In genomic region chr19:51688665-51689571, GRCh38 we compare ENCODE assay signal across 8 cellular contexts. TPM values are rescaled to one million over a fixed set of nuclear protein-coding genes. Genes with fewer than 3 reads are reported as not detected.
DNase-seq lines count a peak whose midpoint lies in the region; ATAC-seq, FAIRE-seq and TF ChIP-seq lines count a peak whose summit lies in the region.

No MANE protein-coding gene starts in this region.

- peak overlapping the region; percentile 72 to 75 for H3K4me3 Mint-ChIP-seq in stimulated activated naive B cell treated with anti-CD40 and anti-IgM and Interleukin-4, amounts not matched to agents 10 μg/mL and 1 μg/mL and 100 μg/mL, for 72 hours

- 3% methylated on average over 48 of the region's 63 CpGs for WGBS in SK-N-SH (ENCODE audit: low lambda C conversion rate)
- 2% methylated on average over 23 of the region's 63 CpGs for WGBS in HepG2 (ENCODE audit: low lambda C conversion rate)

- peak overlapping the region; percentile 15 for H3K27ac Mint-ChIP-seq in stimulated activated naive B cell treated with anti-CD40 and anti-IgM and Interleukin-4, amounts not matched to agents 10 μg/mL and 1 μg/mL and 100 μg/mL, for 72 hours

- peaks cover 5 to 19% of the 10 kb centered on the region in 2 experiments; a peak in 3 of 4 replicates for H3K4me1 ChIP-seq in SK-N-SH (ENCODE audit: control insufficient read depth in 1 of 2, insufficient read depth in 2 of 2, low read depth in 1 of 2, low read length in 1 of 2)
- peaks cover 2 to 15% of the 10 kb centered on the region in 2 donors for H3K4me1 ChIP-seq in duodenal mucosa (ENCODE audit: control insufficient read depth in 1 of 2, insufficient read depth in 2 of 2, low read length in 2 of 2)
- peaks cover 29% of the 10 kb centered on the region for H3K4me1 ChIP-seq in HepG2 (ENCODE audit: insufficient read depth, low read length)

- H3K36me3 Mint-ChIP-seq in stimulated activated naive B cell treated with anti-CD40 and anti-IgM and Interleukin-4, amounts not matched to agents 10 μg/mL and 1 μg/mL and 100 μg/mL, for 72 hours = peaks cover 0 to 4% of the 10 kb centered on the region in 2 donors

- intact Hi-C loops in HepG2 (cut with micrococcal nuclease; ENCODE audit: unreplicated experiment) = no loop called here

- no peaks in the 10 kb centered on the region for H3K9me3 ChIP-seq in SK-N-SH
- H3K9me3 ChIP-seq in duodenal mucosa (ENCODE audit: control insufficient read depth in 1 of 2, low read length in 2 of 2) = no peaks in the 10 kb centered on the region
- H3K9me3 ChIP-seq in HepG2 (ENCODE audit: low read length) = peaks cover 11% of the 10 kb centered on the region; the same call in 1 of the 2 replicates

- no peak for TF ChIP-seq CTCF in SK-N-SH (IDR thresholded peaks at IDR 0.05)
- no peak for TF ChIP-seq CTCF in HepG2 (CRISPR knock-in tag; IDR thresholded peaks at IDR 0.05)

- FAIRE-seq in HepG2 (lab: Jason Lieb, UNC) = no peak

- POLR2A ChIA-PET in SK-N-SH (lab: Yijun Ruan, JAX) = interaction anchor here (1.8 kb wide), 1 partner anchor 14 kb away, joined by 8 read pairs; no protein-coding TSS in a partner anchor
- POLR2A ChIA-PET in HepG2 (lab: Yijun Ruan, JAX) = interaction anchor here (1.8 kb wide), 1 partner anchor 15 kb away, joined by 9 read pairs; no protein-coding TSS in a partner anchor

- peaks cover 69 to 79% of the 10 kb centered on the region in 2 donors for H3K27me3 Mint-ChIP-seq in stimulated activated naive B cell treated with anti-CD40 and anti-IgM and Interleukin-4, amounts not matched to agents 10 μg/mL and 1 μg/mL and 100 μg/mL, for 72 hours

- H3K79me2 ChIP-seq in SK-N-SH (ENCODE audit: insufficient read depth) (peaks cover 79% of the 10 kb centered on the region), HepG2 (ENCODE audit: insufficient read depth, low read length) (no peaks in the 10 kb centered on the region)

- H3K4me3 ChIP-seq in SK-N-SH (ENCODE audit: low read depth in 2 of 2, low read length in 1 of 2) (peak overlapping the region; percentile 71 to 98), duodenal mucosa (ENCODE audit: low read depth in 1 of 2, low read length in 2 of 2) (peak overlapping the region; percentile 6 to 76), HepG2 (replicated peaks in 1 of 3; ENCODE audit: insufficient read depth in 1 of 3, low read depth in 2 of 3, low read length in 3 of 3) (peak overlapping the region; percentile 50 to 75 (median 74))

- TF ChIP-seq RAD21 in SK-N-SH (IDR thresholded peaks at IDR 0.05; ENCODE audit: low read length) (no peak), HepG2 (CRISPR knock-in tag; IDR thresholded peaks at IDR 0.05) (no peak)

- TF ChIP-seq EP300 in SK-N-SH (IDR thresholded peaks at IDR 0.05; ENCODE audit: borderline replicate concordance in 1 of 2, low read depth in 1 of 2, low read length in 1 of 2) (0 out of 4 replicates have a peak, but pooled peaks of 1 of the 2 experiments have one; percentile 31), HepG2 (IDR thresholded peaks at IDR 0.05; ENCODE audit: low read depth in 2 of 2, low read length in 2 of 2) (peak in 1 of 2 experiments; percentile 54; a peak in 1 of 4 replicates), HepG2 (CRISPR knock-in tag; IDR thresholded peaks at IDR 0.05; ENCODE audit: borderline replicate concordance) (no peak)

- H3K36me3 ChIP-seq in SK-N-SH (replicated peaks in 1 of 2; ENCODE audit: control insufficient read depth in 1 of 2, insufficient read depth in 2 of 2, low read length in 1 of 2) (peaks cover 8 to 9% of the 10 kb centered on the region in 2 experiments), duodenal mucosa (ENCODE audit: control insufficient read depth in 1 of 2, insufficient read depth in 2 of 2, low read length in 2 of 2) (no peaks in the 10 kb centered on the region), HepG2 (replicated peaks in 1 of 2; ENCODE audit: control insufficient read depth in 1 of 2, insufficient read depth in 2 of 2, low read length in 2 of 2) (0 out of 5 replicates have a peak, but pooled peaks cover 0 to 2% of the 10 kb centered on the region in 2 experiments)

- peaks cover 19% of the 10 kb centered on the region for H3F3A ChIP-seq in SK-N-SH (replicated peaks; ENCODE audit: insufficient read depth)

- ATAC-seq in HepG2 (peak; percentile 61), HG02970 (IDR thresholded peaks at IDR 0.05; ENCODE audit: low FRiP score, unreplicated experiment) (no peak), HG02870 (IDR thresholded peaks at IDR 0.05; ENCODE audit: unreplicated experiment) (no peak)
- peak in 1 of 2 donors; percentile 22 for ATAC-seq in stimulated activated naive B cell treated with anti-CD40 and anti-IgM and Interleukin-4, amounts not matched to agents 10 μg/mL and 1 μg/mL and 100 μg/mL, for 72 hours (replicated peaks)

- peak in 1 of 2 experiments; percentile 36; a peak in 1 of 4 replicates for TF ChIP-seq POLR2A in HepG2 (IDR thresholded peaks at IDR 0.05; ENCODE audit: insufficient read depth in 1 of 2, low read depth in 2 of 2, low read length in 2 of 2)

- H3K9ac ChIP-seq in SK-N-SH = peak overlapping the region; percentile 97
- peak overlapping the region in 1 of 2 donors; percentile 54 for H3K9ac ChIP-seq in duodenal mucosa (ENCODE audit: low read depth in 1 of 2, low read length in 2 of 2)
- H3K9ac ChIP-seq in HepG2 (ENCODE audit: insufficient read depth, low read depth, low read length) = peak overlapping the region; percentile 63; the same call in 1 of the 2 replicates

- H3K9me2 ChIP-seq in SK-N-SH = no peaks in the 10 kb centered on the region

- in situ Hi-C loops in HepG2 (cut with HindIII; ENCODE audit: extremely low pct_ligation_motif_present, low pct_unique_long_range_greater_than_20kb) = no loop called here

- no peaks in the 10 kb centered on the region for H3K27me3 ChIP-seq in SK-N-SH (ENCODE audit: insufficient read depth)
- H3K27me3 ChIP-seq in duodenal mucosa (ENCODE audit: control insufficient read depth in 1 of 2, insufficient read depth in 2 of 2, low read length in 2 of 2) = peaks cover 14 to 21% of the 10 kb centered on the region in 2 donors
- H3K27me3 ChIP-seq in HepG2 (ENCODE audit: control insufficient read depth in 1 of 2, insufficient read depth in 2 of 2, low read length in 2 of 2) = no peaks in the 10 kb centered on the region; a peak in 1 of 5 replicates

- CTCF ChIA-PET in SK-N-SH (lab: Yijun Ruan, JAX) (interaction anchor here (1.1 to 2.1 kb wide), 8 partner anchors 9 to 216 kb away, joined by 3 to 7 read pairs (median 3); no protein-coding TSS in a partner anchor), HepG2 (lab: Yijun Ruan, JAX; ENCODE audit: low intra/inter-chr PET ratio, low total read pairs) (no interaction called here)

- H2AFZ ChIP-seq in SK-N-SH (ENCODE audit: low read depth) (peak overlapping the region; percentile 37), HepG2 (ENCODE audit: low read length) (peak overlapping the region; percentile 72)

- peaks cover 0 to 3% of the 10 kb centered on the region in 2 donors for H3K9me3 Mint-ChIP-seq in stimulated activated naive B cell treated with anti-CD40 and anti-IgM and Interleukin-4, amounts not matched to agents 10 μg/mL and 1 μg/mL and 100 μg/mL, for 72 hours

- H3K27ac ChIP-seq in SK-N-SH (ENCODE audit: low read depth in 2 of 2, low read length in 1 of 2) (peak overlapping the region; percentile 95 to 96), duodenal mucosa (ENCODE audit: low read depth, low read length) (peak overlapping the region; percentile 74), HepG2 (ENCODE audit: extremely low read length, insufficient read depth, low read length) (peak overlapping the region; percentile 41)

- peaks cover 17 to 24% of the 10 kb centered on the region in 2 donors for H3K4me1 Mint-ChIP-seq in stimulated activated naive B cell treated with anti-CD40 and anti-IgM and Interleukin-4, amounts not matched to agents 10 μg/mL and 1 μg/mL and 100 μg/mL, for 72 hours

- DNase-seq in COR-L47 (lab: John Stamatoyannopoulos, UW) (peak; percentile 88), HuH-7.5 (ENCODE audit: low spot score) (peak; percentile 64), SK-N-SH (peak; percentile 90), HepG2 (ENCODE audit: low spot score) (peak; percentile 61)
- no peak for DNase-seq in stimulated activated naive B cell treated with anti-CD40 and anti-IgM and Interleukin-4, amounts not matched to agents 10 μg/mL and 1 μg/mL and 100 μg/mL, for 72 hours

- no TSS peak for BruUV-seq in HepG2 (replicated peaks; lab: Mats Ljungman, UMichigan)

- H3K4me2 ChIP-seq in SK-N-SH = peak overlapping the region; percentile 99
- H3K4me2 ChIP-seq in HepG2 (ENCODE audit: low read depth, low read length) = peak overlapping the region; percentile 88

- H4K20me1 ChIP-seq in SK-N-SH (ENCODE audit: insufficient read depth) (peaks cover 27% of the 10 kb centered on the region), HepG2 (ENCODE audit: insufficient read depth, low read length) (peaks cover 13% of the 10 kb centered on the region; the same call in 1 of the 2 replicates)

RNA-seq across cellular contexts. Expression of gene SPACA6, which starts 4.2 kb away (rescaled TPM):
- 12.6 and 15.8 TPM in 2 replicates for polyA plus RNA-seq in SK-N-SH (2012; rRNA removed)
- 4.5 and 7.2 TPM in 2 replicates for polyA plus RNA-seq in SK-N-SH (2012; cell fraction: cytosol; rRNA removed)
- 97.2 and 166 TPM in 2 replicates for polyA plus RNA-seq in SK-N-SH (2012; cell fraction: nucleus; rRNA removed)
- total RNA-seq in HepG2 (2016; rRNA removed; fragmentation: Illumina TruSeq; extraction: Trizol) = 0.53 and 2.2 TPM in 2 replicates
- 1.1 and 1.9 TPM in 2 replicates for total RNA-seq in HepG2 (2016; cell fraction: cytosol; rRNA removed; fragmentation: Illumina TruSeq; extraction: Trizol; ENCODE audit: low read depth)
- total RNA-seq in HepG2 (2016; cell fraction: insoluble cytoplasmic fraction; rRNA removed; fragmentation: Illumina TruSeq; extraction: Trizol) = 2.6 TPM in 1 of 2 replicates, not detected in the other
- total RNA-seq in HepG2 (2016; cell fraction: membrane; rRNA removed; fragmentation: Illumina TruSeq; extraction: Trizol) = 0.53 and 1.2 TPM in 2 replicates
- 2.1 and 4.9 TPM in 2 replicates for total RNA-seq in HepG2 (2016; cell fraction: nucleus; rRNA removed; fragmentation: Illumina TruSeq; extraction: Trizol)
- 1.4 and 2.3 TPM in 2 replicates for polyA plus RNA-seq in HepG2 (2011; rRNA removed)
- 0.26 and 0.76 TPM in 2 replicates for polyA plus RNA-seq in HepG2 (2011; cell fraction: cytosol; rRNA removed)
- 12.4 and 14.0 TPM in 2 replicates for polyA plus RNA-seq in HepG2 (2011; cell fraction: nucleus; rRNA removed)
- polyA plus RNA-seq in HepG2 (2012) = 2.2 and 3.3 TPM in 2 replicates
- 0.78 and 0.85 TPM in 2 replicates for polyA plus RNA-seq in HepG2 (2016; cell fraction: cytosol; fragmentation: Illumina TruSeq; extraction: Trizol; ENCODE audit: low read depth)
- polyA plus RNA-seq in HepG2 (2016; cell fraction: insoluble cytoplasmic fraction; fragmentation: Illumina TruSeq; extraction: Trizol; ENCODE audit: low read depth) = 0.48 and 0.82 TPM in 2 replicates
- polyA plus RNA-seq in HepG2 (2016; cell fraction: membrane; fragmentation: Illumina TruSeq; extraction: Trizol; ENCODE audit: low read depth) = 0.42 and 1.5 TPM in 2 replicates
- polyA plus RNA-seq in HepG2 (2016; cell fraction: nucleus; fragmentation: Illumina TruSeq; extraction: Trizol; ENCODE audit: insufficient read depth, low read depth) = 9.6 and 9.8 TPM in 2 replicates
- polyA minus RNA-seq in HepG2 (2011; rRNA and poly(A)+ RNA removed; ENCODE audit: low replicate concordance) = 1.8 and 1.9 TPM in 2 replicates
- polyA minus RNA-seq in HepG2 (2011; cell fraction: cytosol; rRNA and poly(A)+ RNA removed) = not detected in 2 replicates
- polyA minus RNA-seq in HepG2 (2011; cell fraction: nucleus; rRNA and poly(A)+ RNA removed) = 6.3 and 6.8 TPM in 2 replicates

RNA-seq across cellular contexts. Expression of gene HAS1, which starts 34.9 kb away (rescaled TPM):
- not detected in 2 replicates for polyA plus RNA-seq in SK-N-SH (2012; rRNA removed)
- polyA plus RNA-seq in SK-N-SH (2012; cell fraction: cytosol; rRNA removed) = not detected in 2 replicates
- polyA plus RNA-seq in SK-N-SH (2012; cell fraction: nucleus; rRNA removed) = 0.04 and 0.06 TPM in 2 replicates
- not detected in 2 replicates for total RNA-seq in HepG2 (2016; rRNA removed; fragmentation: Illumina TruSeq; extraction: Trizol)
- not detected in 2 replicates for total RNA-seq in HepG2 (2016; cell fraction: cytosol; rRNA removed; fragmentation: Illumina TruSeq; extraction: Trizol; ENCODE audit: low read depth)
- not detected in 2 replicates for total RNA-seq in HepG2 (2016; cell fraction: insoluble cytoplasmic fraction; rRNA removed; fragmentation: Illumina TruSeq; extraction: Trizol)
- not detected in 2 replicates for total RNA-seq in HepG2 (2016; cell fraction: membrane; rRNA removed; fragmentation: Illumina TruSeq; extraction: Trizol)
- total RNA-seq in HepG2 (2016; cell fraction: nucleus; rRNA removed; fragmentation: Illumina TruSeq; extraction: Trizol) = not detected in 2 replicates
- 0.12 TPM in 1 of 2 replicates, not detected in the other for polyA plus RNA-seq in HepG2 (2011; rRNA removed)
- not detected in 2 replicates for polyA plus RNA-seq in HepG2 (2011; cell fraction: cytosol; rRNA removed)
- polyA plus RNA-seq in HepG2 (2011; cell fraction: nucleus; rRNA removed) = not detected in 2 replicates
- not detected in 2 replicates for polyA plus RNA-seq in HepG2 (2012)
- not detected in 2 replicates for polyA plus RNA-seq in HepG2 (2016; cell fraction: cytosol; fragmentation: Illumina TruSeq; extraction: Trizol; ENCODE audit: low read depth)
- polyA plus RNA-seq in HepG2 (2016; cell fraction: insoluble cytoplasmic fraction; fragmentation: Illumina TruSeq; extraction: Trizol; ENCODE audit: low read depth) = not detected in 2 replicates
- not detected in 2 replicates for polyA plus RNA-seq in HepG2 (2016; cell fraction: membrane; fragmentation: Illumina TruSeq; extraction: Trizol; ENCODE audit: low read depth)
- not detected in 2 replicates for polyA plus RNA-seq in HepG2 (2016; cell fraction: nucleus; fragmentation: Illumina TruSeq; extraction: Trizol; ENCODE audit: insufficient read depth, low read depth)
- not detected in 2 replicates for polyA minus RNA-seq in HepG2 (2011; rRNA and poly(A)+ RNA removed; ENCODE audit: low replicate concordance)
- polyA minus RNA-seq in HepG2 (2011; cell fraction: cytosol; rRNA and poly(A)+ RNA removed) = not detected in 2 replicates
- not detected in 2 replicates for polyA minus RNA-seq in HepG2 (2011; cell fraction: nucleus; rRNA and poly(A)+ RNA removed)

RNA-seq across cellular contexts. Expression of gene SIGLEC14, which starts 42.3 kb away (rescaled TPM):
- polyA plus RNA-seq in SK-N-SH (2012; rRNA removed) (0.03 TPM in 1 of 2 replicates, not detected in the other), HepG2 (2011; rRNA removed) (0.04 and 0.05 TPM in 2 replicates)
- polyA plus RNA-seq in SK-N-SH (2012; cell fraction: cytosol; rRNA removed) = 0.04 and 0.05 TPM in 2 replicates
- 0.04 TPM in 1 of 2 replicates, not detected in the other for polyA plus RNA-seq in SK-N-SH (2012; cell fraction: nucleus; rRNA removed)
- 0.09 TPM in 1 of 2 replicates, not detected in the other for total RNA-seq in HepG2 (2016; rRNA removed; fragmentation: Illumina TruSeq; extraction: Trizol)
- total RNA-seq in HepG2 (2016; cell fraction: cytosol; rRNA removed; fragmentation: Illumina TruSeq; extraction: Trizol; ENCODE audit: low read depth) = not detected in 2 replicates
- 0.13 TPM in 1 of 2 replicates, not detected in the other for total RNA-seq in HepG2 (2016; cell fraction: insoluble cytoplasmic fraction; rRNA removed; fragmentation: Illumina TruSeq; extraction: Trizol)
- 0.09 and 0.10 TPM in 2 replicates for total RNA-seq in HepG2 (2016; cell fraction: membrane; rRNA removed; fragmentation: Illumina TruSeq; extraction: Trizol)
- total RNA-seq in HepG2 (2016; cell fraction: nucleus; rRNA removed; fragmentation: Illumina TruSeq; extraction: Trizol) = not detected in 2 replicates
- 0.06 TPM in 1 of 2 replicates, not detected in the other for polyA plus RNA-seq in HepG2 (2011; cell fraction: cytosol; rRNA removed)
- not detected in 2 replicates for polyA plus RNA-seq in HepG2 (2011; cell fraction: nucleus; rRNA removed)
- 0.09 TPM in 1 of 2 replicates, not detected in the other for polyA plus RNA-seq in HepG2 (2012)
- polyA plus RNA-seq in HepG2 (2016; cell fraction: cytosol; fragmentation: Illumina TruSeq; extraction: Trizol; ENCODE audit: low read depth) = not detected in 2 replicates
- polyA plus RNA-seq in HepG2 (2016; cell fraction: insoluble cytoplasmic fraction; fragmentation: Illumina TruSeq; extraction: Trizol; ENCODE audit: low read depth) = 0.11 and 0.14 TPM in 2 replicates
- 0.11 and 0.20 TPM in 2 replicates for polyA plus RNA-seq in HepG2 (2016; cell fraction: membrane; fragmentation: Illumina TruSeq; extraction: Trizol; ENCODE audit: low read depth)
- polyA plus RNA-seq in HepG2 (2016; cell fraction: nucleus; fragmentation: Illumina TruSeq; extraction: Trizol; ENCODE audit: insufficient read depth, low read depth) = 0.28 TPM in 1 of 2 replicates, not detected in the other
- 0.14 TPM in 1 of 2 replicates, not detected in the other for polyA minus RNA-seq in HepG2 (2011; rRNA and poly(A)+ RNA removed; ENCODE audit: low replicate concordance)
- polyA minus RNA-seq in HepG2 (2011; cell fraction: cytosol; rRNA and poly(A)+ RNA removed) = not detected in 2 replicates
- polyA minus RNA-seq in HepG2 (2011; cell fraction: nucleus; rRNA and poly(A)+ RNA removed) = not detected in 2 replicates

RNA-seq across cellular contexts. Expression of gene SIGLEC5, which starts 58.7 kb away (rescaled TPM):
- not detected in 2 replicates for polyA plus RNA-seq in SK-N-SH (2012; rRNA removed)
- not detected in 2 replicates for polyA plus RNA-seq in SK-N-SH (2012; cell fraction: cytosol; rRNA removed)
- polyA plus RNA-seq in SK-N-SH (2012; cell fraction: nucleus; rRNA removed) = 0.04 TPM in 1 of 2 replicates, not detected in the other
- not detected in 2 replicates for total RNA-seq in HepG2 (2016; rRNA removed; fragmentation: Illumina TruSeq; extraction: Trizol)
- not detected in 2 replicates for total RNA-seq in HepG2 (2016; cell fraction: cytosol; rRNA removed; fragmentation: Illumina TruSeq; extraction: Trizol; ENCODE audit: low read depth)
- total RNA-seq in HepG2 (2016; cell fraction: insoluble cytoplasmic fraction; rRNA removed; fragmentation: Illumina TruSeq; extraction: Trizol) = not detected in 2 replicates
- not detected in 2 replicates for total RNA-seq in HepG2 (2016; cell fraction: membrane; rRNA removed; fragmentation: Illumina TruSeq; extraction: Trizol)
- total RNA-seq in HepG2 (2016; cell fraction: nucleus; rRNA removed; fragmentation: Illumina TruSeq; extraction: Trizol) = not detected in 2 replicates
- not detected in 2 replicates for polyA plus RNA-seq in HepG2 (2011; rRNA removed)
- polyA plus RNA-seq in HepG2 (2011; cell fraction: cytosol; rRNA removed) = not detected in 2 replicates
- not detected in 2 replicates for polyA plus RNA-seq in HepG2 (2011; cell fraction: nucleus; rRNA removed)
- not detected in 2 replicates for polyA plus RNA-seq in HepG2 (2012)
- not detected in 2 replicates for polyA plus RNA-seq in HepG2 (2016; cell fraction: cytosol; fragmentation: Illumina TruSeq; extraction: Trizol; ENCODE audit: low read depth)
- polyA plus RNA-seq in HepG2 (2016; cell fraction: insoluble cytoplasmic fraction; fragmentation: Illumina TruSeq; extraction: Trizol; ENCODE audit: low read depth) = not detected in 2 replicates
- polyA plus RNA-seq in HepG2 (2016; cell fraction: membrane; fragmentation: Illumina TruSeq; extraction: Trizol; ENCODE audit: low read depth) = not detected in 2 replicates
- polyA plus RNA-seq in HepG2 (2016; cell fraction: nucleus; fragmentation: Illumina TruSeq; extraction: Trizol; ENCODE audit: insufficient read depth, low read depth) = not detected in 2 replicates
- not detected in 2 replicates for polyA minus RNA-seq in HepG2 (2011; rRNA and poly(A)+ RNA removed; ENCODE audit: low replicate concordance)
- polyA minus RNA-seq in HepG2 (2011; cell fraction: cytosol; rRNA and poly(A)+ RNA removed) = not detected in 2 replicates
- polyA minus RNA-seq in HepG2 (2011; cell fraction: nucleus; rRNA and poly(A)+ RNA removed) = not detected in 2 replicates

Comparison
In these comparisons a context has a peak if more than half of its experiments do, and no peak if none do; other contexts are left out.
1. H3K27ac ChIP-seq: peak in every context shown above with its lines; median percentile 96 in SK-N-SH; 74 in duodenal mucosa; 41 in HepG2.